ENCODE assay signal across 1 cellular context in the genomic region with DNA sequence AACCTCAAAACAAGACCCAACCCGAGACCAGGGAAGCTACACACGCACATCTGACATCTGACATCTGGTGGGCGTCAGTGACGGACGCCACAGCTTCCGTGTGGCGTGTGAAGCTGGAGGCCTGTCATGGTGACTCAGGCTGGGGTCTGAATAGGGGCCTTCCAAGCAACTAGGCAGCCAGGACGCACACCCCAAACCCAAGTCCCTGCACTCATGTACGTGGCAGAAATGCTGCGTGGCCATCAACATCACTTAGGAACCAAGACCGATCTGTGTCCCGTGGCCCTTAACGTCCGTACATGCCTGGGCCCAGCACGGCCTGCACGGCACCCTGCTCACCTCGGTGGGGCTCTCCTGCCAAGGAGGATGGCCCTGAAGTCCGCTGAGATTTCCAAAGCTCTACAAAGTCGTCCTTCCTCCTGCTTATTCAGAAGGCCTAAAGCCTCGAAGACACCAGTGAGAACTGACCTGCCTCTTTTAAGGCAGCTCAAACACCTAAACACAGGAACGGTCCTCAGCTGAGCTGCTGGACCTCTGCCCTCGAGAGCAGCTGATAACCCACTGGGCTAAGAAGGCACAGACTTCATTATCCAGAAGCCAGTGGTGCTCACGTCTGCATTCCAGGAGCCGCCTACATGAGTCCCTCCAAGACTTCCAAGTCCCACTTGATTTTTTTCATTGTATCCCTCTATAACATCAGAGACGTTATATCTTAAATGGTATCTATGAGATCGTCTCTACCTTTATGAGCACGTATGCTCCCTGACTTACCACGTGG.
TF ChIP-seq lines count a peak whose summit lies in the region.

No MANE protein-coding gene starts in this region.

TF ChIP-seq in IMR-90, 13 proteins besides CTCF, POLR2A, EP300 and RAD21:
- TF ChIP-seq, protein P1, sequence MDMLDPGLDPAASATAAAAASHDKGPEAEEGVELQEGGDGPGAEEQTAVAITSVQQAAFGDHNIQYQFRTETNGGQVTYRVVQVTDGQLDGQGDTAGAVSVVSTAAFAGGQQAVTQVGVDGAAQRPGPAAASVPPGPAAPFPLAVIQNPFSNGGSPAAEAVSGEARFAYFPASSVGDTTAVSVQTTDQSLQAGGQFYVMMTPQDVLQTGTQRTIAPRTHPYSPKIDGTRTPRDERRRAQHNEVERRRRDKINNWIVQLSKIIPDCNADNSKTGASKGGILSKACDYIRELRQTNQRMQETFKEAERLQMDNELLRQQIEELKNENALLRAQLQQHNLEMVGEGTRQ (IDR thresholded peaks at IDR 0.05; ENCODE audit: low read depth, low read length), result no peak
- TF ChIP-seq CEBPB (IDR thresholded peaks at IDR 0.05; ENCODE audit: low read depth, low read length), result no peak
- TF ChIP-seq MAZ (IDR thresholded peaks at IDR 0.05; ENCODE audit: borderline replicate concordance, low read depth, low read length), result no peak
- peak; percentile 53; the same call in 1 of the 2 replicates for TF ChIP-seq NFE2L2 (IDR thresholded peaks at IDR 0.05; ENCODE audit: low read depth, low read length)
- no peak for TF ChIP-seq RFX5 (IDR thresholded peaks at IDR 0.05; ENCODE audit: low read depth, low read length)
- TF ChIP-seq FOS (IDR thresholded peaks at IDR 0.05; ENCODE audit: low read depth, low read length), result 0 out of 2 replicates have a peak, but pooled peaks have one; percentile 14
